ENCODE assay signal across 8 cellular contexts in genomic region chr5:151447174-151448037, GRCh38. TPM values are rescaled to one million over a fixed set of nuclear protein-coding genes. Genes with fewer than 3 reads are reported as not detected.
A peak's percentile ranks its signal among the peaks of the same experiment; 100 is the strongest.
DNase-seq lines count a peak whose midpoint lies in the region; ATAC-seq and TF ChIP-seq lines count a peak whose summit lies in the region.

TSS of gene SLC36A1 (plus strand) at chr5:151447603. CDS start at chr5:151458793, 11,190 bp downstream.

- H3K4me3 ChIP-seq in BLaER1 treated with 17β-estradiol and CSF1 and Interleukin-3, amounts not matched to agents 10 nM and 100 nM, result peak within 1 kb of the TSS; percentile 69 to 86 (median 78)
- H3K4me3 ChIP-seq in coronary artery, result peak within 1 kb of the TSS; percentile 89

- peak within 1 kb of the TSS; percentile 77 to 88 (median 84) for H3K9ac ChIP-seq in BLaER1 treated with 17β-estradiol and CSF1 and Interleukin-3, amounts not matched to agents 10 nM and 100 nM

- peak; percentile 74 for TF ChIP-seq CTCF in coronary artery (IDR thresholded peaks at IDR 0.05)

- H4K20me1 ChIP-seq in BLaER1 treated with 17β-estradiol and CSF1 and Interleukin-3, amounts not matched to agents 10 nM and 100 nM, result peaks cover 0 to 33% (median 6%) of the 10 kb centered on the region in 11 experiments; a peak in 9 of 22 replicates

- H3K36me3 ChIP-seq in BLaER1 treated with 17β-estradiol and CSF1 and Interleukin-3, amounts not matched to agents 10 nM and 100 nM, result peaks cover 0 to 25% (median 0%) of the 10 kb centered on the region in 11 experiments; a peak in 8 of 22 replicates

- H3K9me3 ChIP-seq in BLaER1 treated with 17β-estradiol and CSF1 and Interleukin-3, amounts not matched to agents 10 nM and 100 nM (replicated peaks in 1 of 11), result no peaks in the 10 kb centered on the region

- H3K27ac ChIP-seq in BLaER1 treated with 17β-estradiol and CSF1 and Interleukin-3, amounts not matched to agents 10 nM and 100 nM, result peak within 1 kb of the TSS; percentile 66 to 89 (median 80)
- peak within 1 kb of the TSS; percentile 21 to 81 for H3K27ac ChIP-seq in coronary artery

- intact Hi-C loops in left colon (cut with DNase I, micrococcal nuclease), result loop anchor here (2.0 to 10.0 kb wide), 3 partner anchors 50 to 207 kb away; no protein-coding TSS in a partner anchor

- ATAC-seq in HG03439 (IDR thresholded peaks at IDR 0.05; ENCODE audit: unreplicated experiment) (peak; percentile 89), left colon (peak; percentile 88)

- DNase-seq in GM19238 (ENCODE audit: insufficient read length, low spot score) (peak; percentile 82), NCI-H510A (lab: John Stamatoyannopoulos, UW) (peak; percentile 81), coronary artery (ENCODE audit: low spot score) (peak; percentile 94), left colon (peak; percentile 93 to 97)
- peak; percentile 94 to 96 for DNase-seq in activated CD4-positive, alpha-beta T cell treated with anti-CD3 and anti-CD28 coated beads for 4 hours
- DNase-seq in stimulated activated CD4-positive, alpha-beta T cell treated with anti-CD3 and anti-CD28 coated beads, Interleukin-1b, Interleukin-23, amount 100 ng/mL, for 48 hours, result peak; percentile 95

- H3K27me3 ChIP-seq in BLaER1 treated with 17β-estradiol and CSF1 and Interleukin-3, amounts not matched to agents 10 nM and 100 nM, result no peaks in the 10 kb centered on the region

- H3K4me2 ChIP-seq in BLaER1 treated with 17β-estradiol and CSF1 and Interleukin-3, amounts not matched to agents 10 nM and 100 nM, result peak within 1 kb of the TSS; percentile 84 to 99 (median 96)

- peaks cover 12 to 39% (median 16%) of the 10 kb centered on the region in 10 experiments for H3K4me1 ChIP-seq in BLaER1 treated with 17β-estradiol and CSF1 and Interleukin-3, amounts not matched to agents 10 nM and 100 nM

RNA-seq across cellular contexts. Expression of gene SLC36A1, which starts in this region (rescaled TPM):
- 10 to 100 TPM; 46.1 to 52.5 TPM for total RNA-seq in left colon

Comparison
In these comparisons a context has a peak if more than half of its experiments do, and no peak if none do; other contexts are left out.
1. Peak in every context shown above with its lines: DNase-seq, ATAC-seq, H3K4me3 ChIP-seq and H3K27ac ChIP-seq.